In the genomic region with DNA sequence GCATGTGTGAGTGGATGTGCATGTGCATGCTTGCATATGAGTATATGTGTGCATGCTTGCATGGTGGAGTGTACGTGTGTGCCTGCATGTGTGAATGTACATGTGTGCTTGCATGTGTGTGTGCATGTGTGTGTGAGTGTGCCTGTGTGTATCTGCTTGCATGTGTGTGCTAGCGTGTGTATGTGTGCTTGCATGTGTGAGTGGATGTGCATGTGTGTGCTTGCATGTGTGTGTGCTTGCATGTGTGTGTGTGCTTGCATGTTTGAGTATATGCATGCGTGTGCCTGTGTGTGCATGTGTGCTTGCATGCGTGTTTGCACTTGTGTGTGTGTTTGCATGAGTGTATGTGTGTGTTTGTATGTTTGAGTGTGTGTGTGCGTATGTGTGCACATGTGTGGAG, we compare ENCODE assay signal across 2 cellular contexts.
TF ChIP-seq lines count a peak whose summit lies in the region.

No MANE protein-coding gene starts in this region.

TF ChIP-seq in HEK293, 187 proteins besides CTCF, POLR2A, EP300 and RAD21:
- TF ChIP-seq GLIS1 (tag by site-specific recombination; IDR thresholded peaks at IDR 0.05) (no peak), ZNF561 (tag by site-specific recombination; IDR thresholded peaks at IDR 0.05; ENCODE audit: borderline replicate concordance) (no peak), ZNF843 (tag by site-specific recombination; IDR thresholded peaks at IDR 0.05) (no peak)
- TF ChIP-seq, protein P1, sequence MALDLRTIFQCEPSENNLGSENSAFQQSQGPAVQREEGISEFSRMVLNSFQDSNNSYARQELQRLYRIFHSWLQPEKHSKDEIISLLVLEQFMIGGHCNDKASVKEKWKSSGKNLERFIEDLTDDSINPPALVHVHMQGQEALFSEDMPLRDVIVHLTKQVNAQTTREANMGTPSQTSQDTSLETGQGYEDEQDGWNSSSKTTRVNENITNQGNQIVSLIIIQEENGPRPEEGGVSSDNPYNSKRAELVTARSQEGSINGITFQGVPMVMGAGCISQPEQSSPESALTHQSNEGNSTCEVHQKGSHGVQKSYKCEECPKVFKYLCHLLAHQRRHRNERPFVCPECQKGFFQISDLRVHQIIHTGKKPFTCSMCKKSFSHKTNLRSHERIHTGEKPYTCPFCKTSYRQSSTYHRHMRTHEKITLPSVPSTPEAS (tag by site-specific recombination; IDR thresholded peaks at IDR 0.05), result peak; percentile 94
- TF ChIP-seq, protein P2, sequence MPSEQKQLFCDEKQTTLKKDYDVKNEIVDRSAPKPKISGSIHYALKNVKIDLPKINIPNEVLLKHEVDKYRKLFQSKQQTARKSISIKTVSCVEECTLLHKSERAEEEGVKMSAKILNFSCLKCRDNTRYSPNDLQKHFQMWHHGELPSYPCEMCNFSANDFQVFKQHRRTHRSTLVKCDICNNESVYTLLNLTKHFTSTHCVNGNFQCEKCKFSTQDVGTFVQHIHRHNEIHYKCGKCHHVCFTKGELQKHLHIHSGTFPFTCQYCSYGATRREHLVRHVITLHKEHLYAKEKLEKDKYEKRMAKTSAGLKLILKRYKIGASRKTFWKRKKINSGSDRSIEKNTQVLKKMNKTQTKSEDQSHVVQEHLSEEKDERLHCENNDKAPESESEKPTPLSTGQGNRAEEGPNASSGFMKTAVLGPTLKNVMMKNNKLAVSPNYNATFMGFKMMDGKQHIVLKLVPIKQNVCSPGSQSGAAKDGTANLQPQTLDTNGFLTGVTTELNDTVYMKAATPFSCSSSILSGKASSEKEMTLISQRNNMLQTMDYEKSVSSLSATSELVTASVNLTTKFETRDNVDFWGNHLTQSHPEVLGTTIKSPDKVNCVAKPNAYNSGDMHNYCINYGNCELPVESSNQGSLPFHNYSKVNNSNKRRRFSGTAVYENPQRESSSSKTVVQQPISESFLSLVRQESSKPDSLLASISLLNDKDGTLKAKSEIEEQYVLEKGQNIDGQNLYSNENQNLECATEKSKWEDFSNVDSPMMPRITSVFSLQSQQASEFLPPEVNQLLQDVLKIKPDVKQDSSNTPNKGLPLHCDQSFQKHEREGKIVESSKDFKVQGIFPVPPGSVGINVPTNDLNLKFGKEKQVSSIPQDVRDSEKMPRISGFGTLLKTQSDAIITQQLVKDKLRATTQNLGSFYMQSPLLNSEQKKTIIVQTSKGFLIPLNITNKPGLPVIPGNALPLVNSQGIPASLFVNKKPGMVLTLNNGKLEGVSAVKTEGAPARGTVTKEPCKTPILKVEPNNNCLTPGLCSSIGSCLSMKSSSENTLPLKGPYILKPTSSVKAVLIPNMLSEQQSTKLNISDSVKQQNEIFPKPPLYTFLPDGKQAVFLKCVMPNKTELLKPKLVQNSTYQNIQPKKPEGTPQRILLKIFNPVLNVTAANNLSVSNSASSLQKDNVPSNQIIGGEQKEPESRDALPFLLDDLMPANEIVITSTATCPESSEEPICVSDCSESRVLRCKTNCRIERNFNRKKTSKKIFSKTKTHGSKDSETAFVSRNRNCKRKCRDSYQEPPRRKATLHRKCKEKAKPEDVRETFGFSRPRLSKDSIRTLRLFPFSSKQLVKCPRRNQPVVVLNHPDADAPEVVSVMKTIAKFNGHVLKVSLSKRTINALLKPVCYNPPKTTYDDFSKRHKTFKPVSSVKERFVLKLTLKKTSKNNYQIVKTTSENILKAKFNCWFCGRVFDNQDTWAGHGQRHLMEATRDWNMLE (tag by site-specific recombination; conservative IDR thresholded peaks at IDR 0.05; ENCODE audit: low read depth), result no peak
- TF ChIP-seq, protein P3, sequence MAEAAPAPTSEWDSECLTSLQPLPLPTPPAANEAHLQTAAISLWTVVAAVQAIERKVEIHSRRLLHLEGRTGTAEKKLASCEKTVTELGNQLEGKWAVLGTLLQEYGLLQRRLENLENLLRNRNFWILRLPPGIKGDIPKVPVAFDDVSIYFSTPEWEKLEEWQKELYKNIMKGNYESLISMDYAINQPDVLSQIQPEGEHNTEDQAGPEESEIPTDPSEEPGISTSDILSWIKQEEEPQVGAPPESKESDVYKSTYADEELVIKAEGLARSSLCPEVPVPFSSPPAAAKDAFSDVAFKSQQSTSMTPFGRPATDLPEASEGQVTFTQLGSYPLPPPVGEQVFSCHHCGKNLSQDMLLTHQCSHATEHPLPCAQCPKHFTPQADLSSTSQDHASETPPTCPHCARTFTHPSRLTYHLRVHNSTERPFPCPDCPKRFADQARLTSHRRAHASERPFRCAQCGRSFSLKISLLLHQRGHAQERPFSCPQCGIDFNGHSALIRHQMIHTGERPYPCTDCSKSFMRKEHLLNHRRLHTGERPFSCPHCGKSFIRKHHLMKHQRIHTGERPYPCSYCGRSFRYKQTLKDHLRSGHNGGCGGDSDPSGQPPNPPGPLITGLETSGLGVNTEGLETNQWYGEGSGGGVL (tag by site-specific recombination; IDR thresholded peaks at IDR 0.05), result no peak

TF ChIP-seq in GM12878, 131 proteins besides CTCF, POLR2A, EP300 and RAD21:
- TF ChIP-seq NR2C2 (IDR thresholded peaks at IDR 0.05; ENCODE audit: borderline replicate concordance, control insufficient read depth, insufficient read length, low read depth), result peak; percentile 35
- TF ChIP-seq, protein P4, sequence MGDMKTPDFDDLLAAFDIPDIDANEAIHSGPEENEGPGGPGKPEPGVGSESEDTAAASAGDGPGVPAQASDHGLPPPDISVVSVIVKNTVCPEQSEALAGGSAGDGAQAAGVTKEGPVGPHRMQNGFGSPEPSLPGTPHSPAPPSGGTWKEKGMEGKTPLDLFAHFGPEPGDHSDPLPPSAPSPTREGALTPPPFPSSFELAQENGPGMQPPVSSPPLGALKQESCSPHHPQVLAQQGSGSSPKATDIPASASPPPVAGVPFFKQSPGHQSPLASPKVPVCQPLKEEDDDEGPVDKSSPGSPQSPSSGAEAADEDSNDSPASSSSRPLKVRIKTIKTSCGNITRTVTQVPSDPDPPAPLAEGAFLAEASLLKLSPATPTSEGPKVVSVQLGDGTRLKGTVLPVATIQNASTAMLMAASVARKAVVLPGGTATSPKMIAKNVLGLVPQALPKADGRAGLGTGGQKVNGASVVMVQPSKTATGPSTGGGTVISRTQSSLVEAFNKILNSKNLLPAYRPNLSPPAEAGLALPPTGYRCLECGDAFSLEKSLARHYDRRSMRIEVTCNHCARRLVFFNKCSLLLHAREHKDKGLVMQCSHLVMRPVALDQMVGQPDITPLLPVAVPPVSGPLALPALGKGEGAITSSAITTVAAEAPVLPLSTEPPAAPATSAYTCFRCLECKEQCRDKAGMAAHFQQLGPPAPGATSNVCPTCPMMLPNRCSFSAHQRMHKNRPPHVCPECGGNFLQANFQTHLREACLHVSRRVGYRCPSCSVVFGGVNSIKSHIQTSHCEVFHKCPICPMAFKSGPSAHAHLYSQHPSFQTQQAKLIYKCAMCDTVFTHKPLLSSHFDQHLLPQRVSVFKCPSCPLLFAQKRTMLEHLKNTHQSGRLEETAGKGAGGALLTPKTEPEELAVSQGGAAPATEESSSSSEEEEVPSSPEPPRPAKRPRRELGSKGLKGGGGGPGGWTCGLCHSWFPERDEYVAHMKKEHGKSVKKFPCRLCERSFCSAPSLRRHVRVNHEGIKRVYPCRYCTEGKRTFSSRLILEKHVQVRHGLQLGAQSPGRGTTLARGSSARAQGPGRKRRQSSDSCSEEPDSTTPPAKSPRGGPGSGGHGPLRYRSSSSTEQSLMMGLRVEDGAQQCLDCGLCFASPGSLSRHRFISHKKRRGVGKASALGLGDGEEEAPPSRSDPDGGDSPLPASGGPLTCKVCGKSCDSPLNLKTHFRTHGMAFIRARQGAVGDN (IDR thresholded peaks at IDR 0.05), result no peak
